In genomic region chr18:1513519-1513918, GRCh38 we compare ENCODE assay signal across 13 cellular contexts.
DNase-seq lines count a peak whose midpoint lies in the region; ATAC-seq, FAIRE-seq and TF ChIP-seq lines count a peak whose summit lies in the region.
"Had no signal": no experiment of that assay in that cellular context is flagged by ENCODE, and none has a peak within 500 bp of the region (broad histone marks: within the 10 kb centered on the region; RNA-seq: fewer than 3 reads in every experiment).

No MANE protein-coding gene starts in this region.

- no peaks in the 10 kb centered on the region for H3K36me3 Mint-ChIP-seq in activated naive CD8-positive, alpha-beta T cell treated with anti-CD3 and anti-CD28 coated beads, Interleukin-2, amount 50 U/mL, for 24 hours (ENCODE audit: low read depth)
- no peaks in the 10 kb centered on the region for H3K36me3 Mint-ChIP-seq in activated naive CD8-positive, alpha-beta T cell treated with anti-CD3 and anti-CD28 coated beads for 36 hours
- H3K36me3 Mint-ChIP-seq: immature natural killer cell had no signal

- H3K4me3 ChIP-seq in PC-9, result no peak overlapping the region
- no peak overlapping the region for H3K4me3 ChIP-seq in endothelial cell of umbilical vein (replicated peaks in 1 of 3; ENCODE audit: insufficient read depth in 1 of 3, low read depth in 1 of 3, low read length in 3 of 3)
- H3K4me3 ChIP-seq: spleen had no signal

- H4K20me1 ChIP-seq in PC-9 (ENCODE audit: insufficient read depth), result no peaks in the 10 kb centered on the region
- no peaks in the 10 kb centered on the region for H4K20me1 ChIP-seq in endothelial cell of umbilical vein (replicated peaks; ENCODE audit: control insufficient read depth, extremely low read depth, insufficient read depth, low read length)

- H3K4me2 ChIP-seq in PC-9, result no peak overlapping the region
- H3K4me2 ChIP-seq in endothelial cell of umbilical vein (ENCODE audit: insufficient read depth, low read length), result no peak overlapping the region

- no peak for TF ChIP-seq POLR2A in endothelial cell of umbilical vein (IDR thresholded peaks at IDR 0.05; ENCODE audit: low read depth, low read length)

- H3F3A ChIP-seq in PC-9 (ENCODE audit: insufficient read depth, low read depth), result no peaks in the 10 kb centered on the region

- CTCF ChIA-PET in PC-9 (lab: Charles Lee), result no interaction called here
- CTCF ChIA-PET in endothelial cell of umbilical vein (lab: Charles Lee), result no interaction called here

- H3K27me3 ChIP-seq in PC-9 (ENCODE audit: insufficient read depth, low read depth) (no peaks in the 10 kb centered on the region), endothelial cell of umbilical vein (ENCODE audit: control insufficient read depth in 2 of 2, insufficient read depth in 2 of 2, low read length in 2 of 2) (no peaks in the 10 kb centered on the region)
- H3K27me3 ChIP-seq: spleen had no signal

- no peaks in the 10 kb centered on the region for H3K9me3 Mint-ChIP-seq in activated naive CD8-positive, alpha-beta T cell treated with anti-CD3 and anti-CD28 coated beads, Interleukin-2, amount 50 U/mL, for 24 hours
- peaks cover 1% of the 10 kb centered on the region for H3K9me3 Mint-ChIP-seq in activated naive CD8-positive, alpha-beta T cell treated with anti-CD3 and anti-CD28 coated beads for 36 hours

- H3K9ac ChIP-seq in endothelial cell of umbilical vein (replicated peaks; ENCODE audit: extremely low read depth, insufficient read depth, low read length), result no peak overlapping the region
- H3K9ac ChIP-seq: parathyroid adenoma had no signal

- no peaks in the 10 kb centered on the region for H3K9me1 ChIP-seq in endothelial cell of umbilical vein (replicated peaks; ENCODE audit: control insufficient read depth, extremely low read depth, insufficient read depth, low read length)

- H3K4me1 ChIP-seq in PC-9 (replicated peaks; ENCODE audit: insufficient read depth) (no peaks in the 10 kb centered on the region), endothelial cell of umbilical vein (ENCODE audit: control insufficient read depth, extremely low read depth, insufficient read depth, low read length) (no peaks in the 10 kb centered on the region)
- H3K4me1 ChIP-seq: parathyroid adenoma, spleen had no signal

- no peak overlapping the region for H3K4me3 Mint-ChIP-seq in activated naive CD8-positive, alpha-beta T cell treated with anti-CD3 and anti-CD28 coated beads, Interleukin-2, amount 50 U/mL, for 24 hours
- no peak overlapping the region for H3K4me3 Mint-ChIP-seq in activated naive CD8-positive, alpha-beta T cell treated with anti-CD3 and anti-CD28 coated beads for 36 hours
- H3K4me3 Mint-ChIP-seq: central memory CD8-positive, alpha-beta T cell; immature natural killer cell had no signal

- no peaks in the 10 kb centered on the region for H3K9me3 ChIP-seq in PC-9 (ENCODE audit: insufficient read depth, low read depth)
- H3K9me3 ChIP-seq in endothelial cell of umbilical vein (replicated peaks; ENCODE audit: control insufficient read depth, insufficient read depth, low read length), result no peaks in the 10 kb centered on the region
- H3K9me3 ChIP-seq: spleen had no signal

- DNase-seq in activated naive CD8-positive, alpha-beta T cell treated with anti-CD3 and anti-CD28 coated beads, Interleukin-2, amount 50 U/mL, for 24 hours, result no peak
- no peak for DNase-seq in activated naive CD8-positive, alpha-beta T cell treated with anti-CD3 and anti-CD28 coated beads for 36 hours
- DNase-seq in PC-9 (no peak), endothelial cell of umbilical vein (ENCODE audit: low read depth, low spot score) (no peak), superior temporal gyrus (ENCODE audit: extremely low spot score) (peak; percentile 12), cerebellum (ENCODE audit: low spot score) (no peak)
- DNase-seq in effector CD4-positive, alpha-beta T cell, result no peak
- DNase-seq: activated naive CD4-positive, alpha-beta T cell treated with anti-CD3 and anti-CD28 coated beads, Interleukin-2, amount 50 U/mL, for 16 hours; immature natural killer cell; spleen had no signal

- H2AFZ ChIP-seq in PC-9, result no peak overlapping the region
- no peak overlapping the region for H2AFZ ChIP-seq in endothelial cell of umbilical vein (ENCODE audit: low read depth, low read length)
- H2AFZ ChIP-seq: parathyroid adenoma had no signal

- no peaks in the 10 kb centered on the region for H3K4me1 Mint-ChIP-seq in activated naive CD8-positive, alpha-beta T cell treated with anti-CD3 and anti-CD28 coated beads, Interleukin-2, amount 50 U/mL, for 24 hours
- H3K4me1 Mint-ChIP-seq in activated naive CD8-positive, alpha-beta T cell treated with anti-CD3 and anti-CD28 coated beads for 36 hours, result no peaks in the 10 kb centered on the region
- H3K4me1 Mint-ChIP-seq: central memory CD8-positive, alpha-beta T cell; immature natural killer cell had no signal

- dilution Hi-C loops in endothelial cell of umbilical vein (cut with MboI; ENCODE audit: extremely low pct_ligation_motif_present, low sequenced_read_pairs), result no loop called here

- no peak for FAIRE-seq in endothelial cell of umbilical vein (lab: Jason Lieb, UNC)

- H3K9me2 ChIP-seq in PC-9 (ENCODE audit: insufficient read depth), result no peaks in the 10 kb centered on the region

- TF ChIP-seq CTCF in PC-9 (conservative IDR thresholded peaks at IDR 0.05) (peak; percentile 55), endothelial cell of umbilical vein (IDR thresholded peaks at IDR 0.05; ENCODE audit: extremely low read depth in 1 of 2, insufficient read depth in 1 of 2, low read depth in 1 of 2, low read length in 2 of 2) (no peak)

- H3K27ac Mint-ChIP-seq in activated naive CD8-positive, alpha-beta T cell treated with anti-CD3 and anti-CD28 coated beads, Interleukin-2, amount 50 U/mL, for 24 hours, result no peak overlapping the region
- no peak overlapping the region for H3K27ac Mint-ChIP-seq in activated naive CD8-positive, alpha-beta T cell treated with anti-CD3 and anti-CD28 coated beads for 36 hours
- H3K27ac Mint-ChIP-seq: immature natural killer cell had no signal

- POLR2A ChIA-PET in PC-9 (lab: Charles Lee; ENCODE audit: unreplicated experiment) (no interaction called here), endothelial cell of umbilical vein (lab: Charles Lee) (no interaction called here)

- ATAC-seq in activated naive CD8-positive, alpha-beta T cell treated with anti-CD3 and anti-CD28 coated beads, Interleukin-2, amount 50 U/mL, for 24 hours, result peak; percentile 49
- no peak for ATAC-seq in GM21390 (IDR thresholded peaks at IDR 0.05; ENCODE audit: unreplicated experiment)

- no peaks in the 10 kb centered on the region for H3K36me3 ChIP-seq in PC-9 (ENCODE audit: low read depth)
- no peaks in the 10 kb centered on the region for H3K36me3 ChIP-seq in endothelial cell of umbilical vein (ENCODE audit: control insufficient read depth in 2 of 2, extremely low read depth in 1 of 2, insufficient read depth in 2 of 2, low read length in 2 of 2)
- H3K36me3 ChIP-seq: spleen had no signal

- BruUV-seq in PC-9 (replicated peaks; lab: Mats Ljungman, UMichigan) (no TSS peak), endothelial cell of umbilical vein (replicated peaks; lab: Mats Ljungman, UMichigan) (no TSS peak)

- intact Hi-C loops in PC-9 (cut with micrococcal nuclease; ENCODE audit: unreplicated experiment) (no loop called here), endothelial cell of umbilical vein (cut with micrococcal nuclease) (no loop called here)

- H3K27ac ChIP-seq in PC-9 (no peak overlapping the region), endothelial cell of umbilical vein (ENCODE audit: insufficient read depth, low read depth, low read length) (no peak overlapping the region)
- H3K27ac ChIP-seq: parathyroid adenoma, spleen had no signal

- H3K79me2 ChIP-seq in PC-9 (ENCODE audit: low read depth), result no peaks in the 10 kb centered on the region
- no peaks in the 10 kb centered on the region for H3K79me2 ChIP-seq in endothelial cell of umbilical vein (ENCODE audit: control insufficient read depth, insufficient read depth, low read length)
- H3K79me2 ChIP-seq: parathyroid adenoma had no signal

- H3K27me3 Mint-ChIP-seq in activated naive CD8-positive, alpha-beta T cell treated with anti-CD3 and anti-CD28 coated beads, Interleukin-2, amount 50 U/mL, for 24 hours, result no peaks in the 10 kb centered on the region
- no peaks in the 10 kb centered on the region for H3K27me3 Mint-ChIP-seq in activated naive CD8-positive, alpha-beta T cell treated with anti-CD3 and anti-CD28 coated beads for 36 hours
- H3K27me3 Mint-ChIP-seq: central memory CD8-positive, alpha-beta T cell had no signal

TF ChIP-seq in endothelial cell of umbilical vein, 7 proteins besides CTCF, POLR2A, EP300 and RAD21:
- TF ChIP-seq MAX (IDR thresholded peaks at IDR 0.05; ENCODE audit: insufficient read depth, insufficient read length) (no peak), FOS (IDR thresholded peaks at IDR 0.05; ENCODE audit: borderline replicate concordance, insufficient read depth, low read length) (peak; percentile 18), EZH2 (IDR thresholded peaks at IDR 0.05; ENCODE audit: borderline replicate concordance, low read depth, low read length, severe bottlenecking) (no peak)
